ENCODE assay signal across 17 cellular contexts in the genomic region with DNA sequence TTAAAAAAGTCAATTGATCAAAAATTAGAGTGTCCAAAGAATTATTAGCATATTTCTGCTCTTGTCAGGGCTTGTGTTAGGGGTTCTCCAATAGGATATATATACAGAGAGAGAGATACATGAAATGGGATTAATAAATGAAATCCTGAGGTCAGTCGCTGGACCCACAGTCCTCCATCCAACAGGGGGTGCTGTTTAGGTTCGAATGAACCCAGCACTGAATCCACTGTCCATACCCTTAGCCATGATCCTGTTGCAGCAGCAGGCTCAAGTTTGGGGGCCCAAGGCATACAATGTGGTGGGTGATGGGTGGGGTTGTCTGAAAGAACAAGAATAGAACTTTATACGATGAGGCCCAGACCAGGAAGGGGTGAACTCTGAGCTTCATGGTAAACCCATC. TPM values are rescaled to one million over a fixed set of nuclear protein-coding genes. Genes with fewer than 3 reads are reported as not detected.
A peak's percentile ranks its signal among the peaks of the same experiment; 100 is the strongest.
DNase-seq lines count a peak whose midpoint lies in the region; ATAC-seq and TF ChIP-seq lines count a peak whose summit lies in the region.
"Had no signal": no experiment of that assay in that cellular context is flagged by ENCODE, and none has a peak within 500 bp of the region (broad histone marks: within the 10 kb centered on the region; RNA-seq: fewer than 3 reads in every experiment).

No MANE protein-coding gene starts in this region.

- no peaks in the 10 kb centered on the region for H3K9me2 ChIP-seq in DOHH2 (replicated peaks; ENCODE audit: control insufficient read depth, low read length)

- TF ChIP-seq POLR2A in NB4 (IDR thresholded peaks at IDR 0.05; ENCODE audit: extremely low read depth, insufficient read length) = no peak

- peak; percentile 46 for TF ChIP-seq CTCF in 22Rv1 (IDR thresholded peaks at IDR 0.05)
- peak; percentile 36 for TF ChIP-seq CTCF in DOHH2 (IDR thresholded peaks at IDR 0.05; ENCODE audit: low read depth, low read length, poor library complexity, severe bottlenecking)
- peak; percentile 24 for TF ChIP-seq CTCF in NB4 (IDR thresholded peaks at IDR 0.05; ENCODE audit: low read depth, low read length)
- TF ChIP-seq CTCF in epithelial cell of esophagus (IDR thresholded peaks at IDR 0.05; ENCODE audit: insufficient read depth, low read depth, low read length, missing control alignments) = peak; percentile 5
- no peak for TF ChIP-seq CTCF in left lung (IDR thresholded peaks at IDR 0.05)

- no peaks in the 10 kb centered on the region for H3F3A ChIP-seq in DOHH2 (ENCODE audit: control insufficient read depth, insufficient read depth)

- no peaks in the 10 kb centered on the region for H3K9me3 ChIP-seq in DOHH2 (ENCODE audit: control insufficient read depth, insufficient read depth, low read length)
- no peaks in the 10 kb centered on the region for H3K9me3 ChIP-seq in left lung
- H3K9me3 ChIP-seq: psoas muscle had no signal

- DNase-seq in NB4 (ENCODE audit: low read depth) (peak; percentile 36), epithelial cell of esophagus (ENCODE audit: low read depth) (no peak), left lung (no peak), cardiac septum (ENCODE audit: low spot score) (no peak)
- DNase-seq: C1 segment of cervical spinal cord, HCEC 1CT, NCI-H2081, NCI-H774, psoas muscle, SHP77, trophoblast cell had no signal

- ATAC-seq in GM18870 (IDR thresholded peaks at IDR 0.05; ENCODE audit: unreplicated experiment) (no peak), left lung (no peak)
- ATAC-seq: psoas muscle had no signal

- H3K4me2 ChIP-seq in DOHH2 (ENCODE audit: low read length) = no peak overlapping the region

- peaks cover 3% of the 10 kb centered on the region for H3K27me3 ChIP-seq in DOHH2 (ENCODE audit: control insufficient read depth, low read length)
- no peaks in the 10 kb centered on the region for H3K27me3 ChIP-seq in left lung
- H3K27me3 ChIP-seq: cardiac muscle cell had no signal

- H3K27ac ChIP-seq in 22Rv1 = peak overlapping the region; percentile 32; the same call in 1 of the 2 replicates
- H3K27ac ChIP-seq in DOHH2 (ENCODE audit: low read depth, low read length) = no peak overlapping the region
- H3K27ac ChIP-seq in left lung = no peak overlapping the region
- H3K27ac ChIP-seq: cardiac muscle cell, psoas muscle had no signal

- H3K79me2 ChIP-seq in DOHH2 (ENCODE audit: control insufficient read depth, low read length) = no peaks in the 10 kb centered on the region

- H4K20me1 ChIP-seq in DOHH2 (ENCODE audit: control insufficient read depth, insufficient read depth, low read depth, low read length) = no peaks in the 10 kb centered on the region

- H3K36me3 ChIP-seq in DOHH2 (ENCODE audit: control insufficient read depth, low read length) (no peaks in the 10 kb centered on the region), left lung (no peaks in the 10 kb centered on the region)
- H3K36me3 ChIP-seq: cardiac muscle cell had no signal

- H3K4me1 ChIP-seq in DOHH2 (ENCODE audit: control insufficient read depth, low read length) = no peaks in the 10 kb centered on the region
- H3K4me1 ChIP-seq in left lung = no peaks in the 10 kb centered on the region
- H3K4me1 ChIP-seq: psoas muscle had no signal

- no peak overlapping the region for H3K4me3 ChIP-seq in DOHH2 (ENCODE audit: low read length)
- no peak overlapping the region for H3K4me3 ChIP-seq in NB4 (ENCODE audit: low read depth, low read length)
- H3K4me3 ChIP-seq in epithelial cell of esophagus (ENCODE audit: low read length) = no peak overlapping the region
- H3K4me3 ChIP-seq in left lung = no peak overlapping the region
- H3K4me3 ChIP-seq: cardiac muscle cell, psoas muscle had no signal

- intact Hi-C loops in left lung (cut with DNase I) = no loop called here
- intact Hi-C loops in cardiac septum (cut with DNase I) = no loop called here

RNA-seq across cellular contexts. Expression of gene MYO1H, which starts 0.8 kb away (rescaled TPM):
- total RNA-seq in left lung (under 1 TPM; 0.20 to 0.31 TPM), cardiac septum (not detected)
- total RNA-seq: cardiac muscle cell, glomerular endothelial cell, M059J had no signal

RNA-seq across cellular contexts. Expression of gene FOXN4, which starts 37.8 kb away (rescaled TPM):
- total RNA-seq in left lung (not detected), cardiac septum (not detected)
- total RNA-seq: glomerular endothelial cell, M059J, psoas muscle had no signal

Comparison
In these comparisons a context has a peak if more than half of its experiments do, and no peak if none do; other contexts are left out.
1. CTCF ChIP-seq: peak in 22Rv1 (single experiment), DOHH2 (single experiment), NB4 (single experiment) and epithelial cell of esophagus (single experiment); none in left lung (0 of 2).